Comparison of ENCODE assay signal across 21 cellular contexts in genomic region chr13:107441279-107441678, GRCh38.
DNase-seq lines count a peak whose midpoint lies in the region; ATAC-seq, FAIRE-seq and TF ChIP-seq lines count a peak whose summit lies in the region.
"Had no signal": no experiment of that assay in that cellular context is flagged by ENCODE, and none has a peak within 500 bp of the region (broad histone marks: within the 10 kb centered on the region; RNA-seq: fewer than 3 reads in every experiment).

No MANE protein-coding gene starts in this region.

- no peaks in the 10 kb centered on the region for H3K79me2 ChIP-seq in ACC112 (ENCODE audit: control insufficient read depth, insufficient read depth, low read length, unreplicated experiment)

- FAIRE-seq in HTR-8/SVneo (lab: Jason Lieb, UNC) = no peak
- FAIRE-seq: A204.1, GM12892 had no signal

- no peak for TF ChIP-seq CTCF in testis (IDR thresholded peaks at IDR 0.05)

- H3K4me1 ChIP-seq in ACC112 (ENCODE audit: control insufficient read depth, insufficient read depth, low read length, unreplicated experiment) (peaks cover 12% of the 10 kb centered on the region), testis (no peaks in the 10 kb centered on the region)
- H3K4me1 ChIP-seq: left ventricle myocardium inferior, upper lobe of right lung had no signal

- H3K27me3 ChIP-seq in ACC112 (ENCODE audit: insufficient read depth, low read length) = no peaks in the 10 kb centered on the region
- H3K27me3 ChIP-seq in testis = no peaks in the 10 kb centered on the region
- H3K27me3 ChIP-seq: upper lobe of right lung had no signal

- H3K4me3 ChIP-seq in ACC112 (ENCODE audit: low read depth, low read length) = no peak overlapping the region
- no peak overlapping the region for H3K4me3 ChIP-seq in testis
- H3K4me3 ChIP-seq: GM23338, left ventricle myocardium inferior, upper lobe of right lung had no signal

- H2AFZ ChIP-seq in ACC112 (ENCODE audit: low read length, unreplicated experiment) = no peak overlapping the region
- H2AFZ ChIP-seq: GM23338 had no signal

- TF ChIP-seq POLR2A in testis (IDR thresholded peaks at IDR 0.05) = no peak

- no peaks in the 10 kb centered on the region for H3K9me3 ChIP-seq in testis
- H3K9me3 ChIP-seq: left ventricle myocardium inferior, upper lobe of right lung had no signal

- 79 to 88% methylated on average over 3 of the region's 3 CpGs for WGBS in testis, 2 donors

- intact Hi-C loops in testis (cut with DNase I; ENCODE audit: low total_unique reads) = no loop called here

- no peaks in the 10 kb centered on the region for H3K36me3 ChIP-seq in ACC112 (ENCODE audit: insufficient read depth, low read length)
- no peaks in the 10 kb centered on the region for H3K36me3 ChIP-seq in testis (ENCODE audit: low read depth, missing control alignments)
- H3K36me3 ChIP-seq: left ventricle myocardium inferior, upper lobe of right lung had no signal

- DNase-seq in HTR-8/SVneo (ENCODE audit: insufficient read length, low spot score) = peak; percentile 14
- DNase-seq in astrocyte of the hippocampus (ENCODE audit: low read depth, low spot score) = peak; percentile 70
- DNase-seq in hepatic stellate cell (ENCODE audit: low spot score) = peak; percentile 12
- no peak for DNase-seq in testis
- no peak for DNase-seq in stimulated activated CD8-positive, alpha-beta memory T cell treated with anti-CD3 and anti-CD28 coated beads, Interleukin-4, amount 100 ng/mL, for 48 hours
- no peak for DNase-seq in CD1c-positive myeloid dendritic cell (ENCODE audit: extremely low spot score)
- DNase-seq: activated CD4-positive, alpha-beta T cell treated with anti-CD3 and anti-CD28 coated beads for 4 hours; activated CD8-positive, alpha-beta memory T cell treated with anti-CD3 and anti-CD28 coated beads, Interleukin-2, amount 50 U/mL, for 4 hours; activated naive CD4-positive, alpha-beta T cell treated with anti-CD3 and anti-CD28 coated beads for 36 hours; CD8-positive, alpha-beta T cell; left ventricle myocardium inferior; NCI-H1436 treated with DMSO at 0.1 percent for 48 hours; NCI-H446 treated with DMSO at 0.1 percent for 48 hours; T-helper 9 cell; upper lobe of right lung had no signal

- H3K27ac ChIP-seq in ACC112 (ENCODE audit: low read depth, low read length) = peak overlapping the region; percentile 56
- H3K27ac ChIP-seq in testis = no peak overlapping the region
- H3K27ac ChIP-seq: left ventricle myocardium inferior, upper lobe of right lung had no signal

- ATAC-seq in HG02938 (IDR thresholded peaks at IDR 0.05; ENCODE audit: unreplicated experiment) = no peak
- ATAC-seq: CD8-positive, alpha-beta T cell; GM23338; stimulated activated memory B cell treated with anti-CD40 and anti-IgM and Interleukin-4, amounts not matched to agents 10 μg/mL and 1 μg/mL and 100 μg/mL, for 72 hours; upper lobe of right lung had no signal

Comparison
In these comparisons a context has a peak if more than half of its experiments do, and no peak if none do; other contexts are left out.
1. DNase-seq: peak in HTR-8/SVneo (single experiment), astrocyte of the hippocampus (single experiment) and hepatic stellate cell (single experiment); none in testis (single experiment), stimulated activated CD8-positive, alpha-beta memory T cell treated with anti-CD3 and anti-CD28 coated beads, Interleukin-4, amount 100 ng/mL, for 48 hours (single experiment) and CD1c-positive myeloid dendritic cell (single experiment).